ENCODE assay signal across 15 cellular contexts in the genomic region with DNA sequence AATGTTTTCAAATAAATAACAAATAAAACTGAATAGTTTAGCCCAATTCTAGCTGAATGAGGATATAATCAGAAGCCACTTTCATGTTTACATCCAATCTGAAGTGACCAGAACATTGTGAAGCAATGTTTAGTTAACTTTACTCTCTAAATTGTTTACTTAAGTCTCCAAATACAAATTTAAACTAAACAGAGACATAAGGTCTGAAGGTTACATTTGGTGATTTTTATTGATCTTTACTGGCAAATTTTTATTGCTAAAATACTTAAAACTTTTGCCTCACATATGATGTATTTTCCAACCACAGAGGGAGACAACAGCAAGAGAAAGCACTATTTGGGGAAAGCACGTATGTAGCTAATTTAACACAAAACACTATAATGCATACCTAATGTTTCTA.
A peak's percentile ranks its signal among the peaks of the same experiment; 100 is the strongest.
DNase-seq lines count a peak whose midpoint lies in the region; ATAC-seq and TF ChIP-seq lines count a peak whose summit lies in the region.
"Had no signal": no experiment of that assay in that cellular context is flagged by ENCODE, and none has a peak within 500 bp of the region (broad histone marks: within the 10 kb centered on the region; RNA-seq: fewer than 3 reads in every experiment).

No MANE protein-coding gene starts in this region.

- H3K27me3 ChIP-seq in liver (ENCODE audit: control insufficient read depth in 4 of 4, insufficient read depth in 4 of 4, low read length in 3 of 4) (no peaks in the 10 kb centered on the region), foreskin keratinocyte (no peaks in the 10 kb centered on the region)

- TF ChIP-seq CTCF in WTC11 (IDR thresholded peaks at IDR 0.05) (no peak), liver (IDR thresholded peaks at IDR 0.05; ENCODE audit: low read depth, low read length, missing input control) (no peak), foreskin keratinocyte (conservative IDR thresholded peaks at IDR 0.05) (no peak)

- POLR2A ChIA-PET in WTC11 (lab: Charles Lee): no interaction called here

- H3K4me3 ChIP-seq in liver (ENCODE audit: low read depth in 1 of 3, low read length in 3 of 3): no peak overlapping the region

- ATAC-seq in WTC11: no peak
- ATAC-seq in GM18867 (IDR thresholded peaks at IDR 0.05; ENCODE audit: unreplicated experiment): no peak
- ATAC-seq in foreskin keratinocyte: no peak
- ATAC-seq: CD8-positive, alpha-beta T cell had no signal

- CTCF ChIA-PET in WTC11 (lab: Charles Lee): no interaction called here

- H3K27ac ChIP-seq in liver (ENCODE audit: low read depth in 1 of 2, low read length in 2 of 2): peak overlapping the region; percentile 33 to 41
- H3K27ac ChIP-seq in foreskin keratinocyte: no peak overlapping the region

- peaks cover 0 to 8% (median 2%) of the 10 kb centered on the region in 4 donors for H3K36me3 ChIP-seq in liver (ENCODE audit: control insufficient read depth in 4 of 4, insufficient read depth in 3 of 4, low read depth in 1 of 4, low read length in 3 of 4)

- no peak overlapping the region for H3K4me3 Mint-ChIP-seq in WTC11
- H3K4me3 Mint-ChIP-seq: CD14-positive monocyte; CD8-positive, alpha-beta T cell; H9 had no signal

- H3K36me3 Mint-ChIP-seq in WTC11: no peaks in the 10 kb centered on the region
- H3K36me3 Mint-ChIP-seq: CD14-positive monocyte; CD8-positive, alpha-beta T cell had no signal

- no peaks in the 10 kb centered on the region for H3K9me3 ChIP-seq in liver (ENCODE audit: control insufficient read depth in 4 of 4, low read length in 3 of 4)

- in situ Hi-C loops in ACHN (cut with HindIII; ENCODE audit: low pct_ligation_motif_present, low pct_unique_long_range_greater_than_20kb, low sequenced_read_pairs): no loop called here

- H3K27ac Mint-ChIP-seq in WTC11: no peak overlapping the region
- H3K27ac Mint-ChIP-seq: CD14-positive monocyte; CD8-positive, alpha-beta T cell; H9 had no signal

- 38% methylated on average over 1 of the region's 1 CpG for WGBS in liver

- H3K4me1 ChIP-seq in liver (ENCODE audit: control insufficient read depth in 4 of 4, insufficient read depth in 4 of 4, low read length in 3 of 4) (peaks cover 4 to 13% (median 8%) of the 10 kb centered on the region in 4 donors), foreskin keratinocyte (no peaks in the 10 kb centered on the region)

- no peak for DNase-seq in WTC11 (ENCODE audit: low spot score)
- DNase-seq in fibroblast of peridontal ligament (ENCODE audit: extremely low read depth): peak; percentile 37
- no peak for DNase-seq in putamen (ENCODE audit: low spot score)
- DNase-seq in ACHN: no peak
- no peak for DNase-seq in foreskin keratinocyte
- DNase-seq: CD8-positive, alpha-beta T cell; COR-L47; DMS153; DMS79 treated with DMSO at 0.1 percent for 48 hours; EL; GOT3; H9 had no signal

- TF ChIP-seq RAD21 in liver (IDR thresholded peaks at IDR 0.05): peak; percentile 62 to 63

- no peaks in the 10 kb centered on the region for H3K9me3 Mint-ChIP-seq in WTC11
- H3K9me3 Mint-ChIP-seq: CD8-positive, alpha-beta T cell; H9 had no signal

- H3K27me3 Mint-ChIP-seq in WTC11 (ENCODE audit: low read depth): no peaks in the 10 kb centered on the region

- no peak overlapping the region for H3K9ac ChIP-seq in liver (ENCODE audit: low read depth in 1 of 2, low read length in 2 of 2)

- no peaks in the 10 kb centered on the region for H3K4me1 Mint-ChIP-seq in WTC11
- H3K4me1 Mint-ChIP-seq: CD14-positive monocyte, H9 had no signal

TF ChIP-seq in WTC11, 78 proteins besides CTCF, POLR2A, EP300 and RAD21:
- TF ChIP-seq NFYB (CRISPR knock-in tag; conservative IDR thresholded peaks at IDR 0.05; ENCODE audit: low read depth): no peak
- no peak for TF ChIP-seq ZNF671 (CRISPR knock-in tag; IDR thresholded peaks at IDR 0.05)
- TF ChIP-seq, protein P1, sequence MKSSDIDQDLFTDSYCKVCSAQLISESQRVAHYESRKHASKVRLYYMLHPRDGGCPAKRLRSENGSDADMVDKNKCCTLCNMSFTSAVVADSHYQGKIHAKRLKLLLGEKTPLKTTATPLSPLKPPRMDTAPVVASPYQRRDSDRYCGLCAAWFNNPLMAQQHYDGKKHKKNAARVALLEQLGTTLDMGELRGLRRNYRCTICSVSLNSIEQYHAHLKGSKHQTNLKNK (CRISPR knock-in tag; IDR thresholded peaks at IDR 0.05): no peak
- 0 out of 2 replicates have a peak, but pooled peaks have one; percentile 13 for TF ChIP-seq GABPB1 (CRISPR knock-in tag; IDR thresholded peaks at IDR 0.05)

TF ChIP-seq in liver, 16 proteins besides CTCF, POLR2A, EP300 and RAD21:
- no peak for TF ChIP-seq NR2F2 (IDR thresholded peaks at IDR 0.05)
- TF ChIP-seq GABPA (IDR thresholded peaks at IDR 0.05 in 1 of 2, conservative IDR thresholded peaks at IDR 0.05 in 1 of 2): no peak
- TF ChIP-seq, protein P2, sequence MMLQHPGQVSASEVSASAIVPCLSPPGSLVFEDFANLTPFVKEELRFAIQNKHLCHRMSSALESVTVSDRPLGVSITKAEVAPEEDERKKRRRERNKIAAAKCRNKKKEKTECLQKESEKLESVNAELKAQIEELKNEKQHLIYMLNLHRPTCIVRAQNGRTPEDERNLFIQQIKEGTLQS (IDR thresholded peaks at IDR 0.05): no peak
- peak; percentile 61 for TF ChIP-seq SP1 (IDR thresholded peaks at IDR 0.05)
- peak; percentile 47 for TF ChIP-seq YY1 (IDR thresholded peaks at IDR 0.05)
- TF ChIP-seq HNF4A (conservative IDR thresholded peaks at IDR 0.05): peak; percentile 87 to 89
- TF ChIP-seq, protein P3, sequence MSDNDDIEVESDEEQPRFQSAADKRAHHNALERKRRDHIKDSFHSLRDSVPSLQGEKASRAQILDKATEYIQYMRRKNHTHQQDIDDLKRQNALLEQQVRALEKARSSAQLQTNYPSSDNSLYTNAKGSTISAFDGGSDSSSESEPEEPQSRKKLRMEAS (IDR thresholded peaks at IDR 0.05): no peak
- TF ChIP-seq HNF4G (IDR thresholded peaks at IDR 0.05): peak; percentile 34
- TF ChIP-seq FOXA1 (IDR thresholded peaks at IDR 0.05): peak; percentile 67
- no peak for TF ChIP-seq TAF1 (conservative IDR thresholded peaks at IDR 0.05)
- TF ChIP-seq RXRA (IDR thresholded peaks at IDR 0.05): peak; percentile 55 to 62
- TF ChIP-seq JUND (IDR thresholded peaks at IDR 0.05): peak; percentile 57 to 59
- TF ChIP-seq FOXA2 (IDR thresholded peaks at IDR 0.05): peak; percentile 95
- TF ChIP-seq, protein P4, sequence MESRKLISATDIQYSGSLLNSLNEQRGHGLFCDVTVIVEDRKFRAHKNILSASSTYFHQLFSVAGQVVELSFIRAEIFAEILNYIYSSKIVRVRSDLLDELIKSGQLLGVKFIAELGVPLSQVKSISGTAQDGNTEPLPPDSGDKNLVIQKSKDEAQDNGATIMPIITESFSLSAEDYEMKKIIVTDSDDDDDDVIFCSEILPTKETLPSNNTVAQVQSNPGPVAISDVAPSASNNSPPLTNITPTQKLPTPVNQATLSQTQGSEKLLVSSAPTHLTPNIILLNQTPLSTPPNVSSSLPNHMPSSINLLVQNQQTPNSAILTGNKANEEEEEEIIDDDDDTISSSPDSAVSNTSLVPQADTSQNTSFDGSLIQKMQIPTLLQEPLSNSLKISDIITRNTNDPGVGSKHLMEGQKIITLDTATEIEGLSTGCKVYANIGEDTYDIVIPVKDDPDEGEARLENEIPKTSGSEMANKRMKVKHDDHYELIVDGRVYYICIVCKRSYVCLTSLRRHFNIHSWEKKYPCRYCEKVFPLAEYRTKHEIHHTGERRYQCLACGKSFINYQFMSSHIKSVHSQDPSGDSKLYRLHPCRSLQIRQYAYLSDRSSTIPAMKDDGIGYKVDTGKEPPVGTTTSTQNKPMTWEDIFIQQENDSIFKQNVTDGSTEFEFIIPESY (IDR thresholded peaks at IDR 0.05): peak; percentile 61
- TF ChIP-seq, protein P5, sequence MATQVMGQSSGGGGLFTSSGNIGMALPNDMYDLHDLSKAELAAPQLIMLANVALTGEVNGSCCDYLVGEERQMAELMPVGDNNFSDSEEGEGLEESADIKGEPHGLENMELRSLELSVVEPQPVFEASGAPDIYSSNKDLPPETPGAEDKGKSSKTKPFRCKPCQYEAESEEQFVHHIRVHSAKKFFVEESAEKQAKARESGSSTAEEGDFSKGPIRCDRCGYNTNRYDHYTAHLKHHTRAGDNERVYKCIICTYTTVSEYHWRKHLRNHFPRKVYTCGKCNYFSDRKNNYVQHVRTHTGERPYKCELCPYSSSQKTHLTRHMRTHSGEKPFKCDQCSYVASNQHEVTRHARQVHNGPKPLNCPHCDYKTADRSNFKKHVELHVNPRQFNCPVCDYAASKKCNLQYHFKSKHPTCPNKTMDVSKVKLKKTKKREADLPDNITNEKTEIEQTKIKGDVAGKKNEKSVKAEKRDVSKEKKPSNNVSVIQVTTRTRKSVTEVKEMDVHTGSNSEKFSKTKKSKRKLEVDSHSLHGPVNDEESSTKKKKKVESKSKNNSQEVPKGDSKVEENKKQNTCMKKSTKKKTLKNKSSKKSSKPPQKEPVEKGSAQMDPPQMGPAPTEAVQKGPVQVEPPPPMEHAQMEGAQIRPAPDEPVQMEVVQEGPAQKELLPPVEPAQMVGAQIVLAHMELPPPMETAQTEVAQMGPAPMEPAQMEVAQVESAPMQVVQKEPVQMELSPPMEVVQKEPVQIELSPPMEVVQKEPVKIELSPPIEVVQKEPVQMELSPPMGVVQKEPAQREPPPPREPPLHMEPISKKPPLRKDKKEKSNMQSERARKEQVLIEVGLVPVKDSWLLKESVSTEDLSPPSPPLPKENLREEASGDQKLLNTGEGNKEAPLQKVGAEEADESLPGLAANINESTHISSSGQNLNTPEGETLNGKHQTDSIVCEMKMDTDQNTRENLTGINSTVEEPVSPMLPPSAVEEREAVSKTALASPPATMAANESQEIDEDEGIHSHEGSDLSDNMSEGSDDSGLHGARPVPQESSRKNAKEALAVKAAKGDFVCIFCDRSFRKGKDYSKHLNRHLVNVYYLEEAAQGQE (IDR thresholded peaks at IDR 0.05): peak; percentile 38
- no peak for TF ChIP-seq EGR1 (IDR thresholded peaks at IDR 0.05; ENCODE audit: low read depth in 2 of 2)
TF ChIP-seq in liver: peak in this region for 10.
